Comparison of ENCODE assay signal across 8 cellular contexts in genomic region chr15:37098468-37099320, GRCh38. TPM values are rescaled to one million over a fixed set of nuclear protein-coding genes. Genes with fewer than 3 reads are reported as not detected.
A peak's percentile ranks its signal among the peaks of the same experiment; 100 is the strongest.
DNase-seq lines count a peak whose midpoint lies in the region; ATAC-seq and TF ChIP-seq lines count a peak whose summit lies in the region.

No MANE protein-coding gene starts in this region.

- H3K36me3 ChIP-seq in brain microvascular endothelial cell (replicated peaks), result peaks cover 3% of the 10 kb centered on the region
- H3K36me3 ChIP-seq in spleen, result no peaks in the 10 kb centered on the region

- TF ChIP-seq CTCF in brain microvascular endothelial cell (IDR thresholded peaks at IDR 0.05; ENCODE audit: low read depth, low read length, missing control alignments) (no peak), spleen (IDR thresholded peaks at IDR 0.05 in 8 of 11, conservative IDR thresholded peaks at IDR 0.05 in 3 of 11) (no peak)

- H3K27me3 ChIP-seq in brain microvascular endothelial cell (replicated peaks), result peaks cover 9% of the 10 kb centered on the region
- peaks cover 0 to 99% (median 22%) of the 10 kb centered on the region in 7 donors for H3K27me3 ChIP-seq in spleen (replicated peaks in 1 of 7)

- H3K4me3 ChIP-seq in brain microvascular endothelial cell (ENCODE audit: low read depth, low read length), result peak overlapping the region; percentile 94
- peak overlapping the region; percentile 56 to 81 (median 66) for H3K4me3 ChIP-seq in spleen

- DNase-seq in DMS53 treated with DMSO at 0.1 percent for 48 hours (lab: John Stamatoyannopoulos, UW; ENCODE audit: unreplicated experiment) (peak; percentile 12), NCI-H2227 treated with DMSO at 0.1 percent for 48 hours (lab: John Stamatoyannopoulos, UW) (peak; percentile 35), brain microvascular endothelial cell (no peak), islet precursor cell (peak; percentile 71), spleen (peak; percentile 73), DMS153 (lab: John Stamatoyannopoulos, UW) (no peak)

- intact Hi-C loops in spleen (cut with DNase I; ENCODE audit: low total_unique reads), result no loop called here

- H3K4me1 ChIP-seq in spleen, result peaks cover 3 to 87% (median 33%) of the 10 kb centered on the region in 6 donors

- TF ChIP-seq POLR2A in spleen (IDR thresholded peaks at IDR 0.05), result no peak

- in situ Hi-C loops in brain microvascular endothelial cell (cut with HindIII; ENCODE audit: low pct_ligation_motif_present, low sequenced_read_pairs), result no loop called here

- H3K27ac ChIP-seq in brain microvascular endothelial cell (peak overlapping the region; percentile 60), spleen (peak overlapping the region; percentile 53 to 94 (median 82))

- WGBS in spleen, 5 donors, result 1 to 2% (median 2%) methylated on average over 40 to 75 of the region's 75 CpGs

- ATAC-seq in GM21360 (IDR thresholded peaks at IDR 0.05; ENCODE audit: unreplicated experiment) (peak; percentile 36), GM21423 (IDR thresholded peaks at IDR 0.05; ENCODE audit: unreplicated experiment) (no peak)

- H3K9me3 ChIP-seq in spleen, result no peaks in the 10 kb centered on the region

RNA-seq across cellular contexts. Expression of gene MEIS2, which starts 1.7 kb away (rescaled TPM):
- total RNA-seq in spleen, result 10 to 100 TPM; 18.2 to 57.2 (median 27.7) TPM
- 1 to 10 TPM; 2.6 to 7.8 (median 3.6) TPM for polyA plus RNA-seq in spleen

Comparison
In these comparisons a context has a peak if more than half of its experiments do, and no peak if none do; other contexts are left out.
1. DNase-seq: peak in DMS53 treated with DMSO at 0.1 percent for 48 hours (single experiment), NCI-H2227 treated with DMSO at 0.1 percent for 48 hours (single experiment), islet precursor cell (single experiment) and spleen (single experiment); none in brain microvascular endothelial cell (single experiment) and DMS153 (single experiment).